Comparison of ENCODE assay signal across 23 cellular contexts in genomic region chr16:974001-974601, GRCh38. TPM values are rescaled to one million over a fixed set of nuclear protein-coding genes. Genes with fewer than 3 reads are reported as not detected.
DNase-seq lines count a peak whose midpoint lies in the region; ATAC-seq and TF ChIP-seq lines count a peak whose summit lies in the region.
"Had no signal": no experiment of that assay in that cellular context is flagged by ENCODE, and none has a peak within 500 bp of the region (broad histone marks: within the 10 kb centered on the region; RNA-seq: fewer than 3 reads in every experiment).

No MANE protein-coding gene starts in this region.

- H3K4me1 ChIP-seq in neural progenitor cell (peaks cover 20% of the 10 kb centered on the region), transverse colon (peaks cover 10 to 15% (median 13%) of the 10 kb centered on the region in 4 donors)
- H3K4me1 ChIP-seq: BE2C, foreskin keratinocyte had no signal

- no peak for TF ChIP-seq CTCF in neural progenitor cell (IDR thresholded peaks at IDR 0.05)
- no peak for TF ChIP-seq CTCF in transverse colon (IDR thresholded peaks at IDR 0.05)

- H3F3A ChIP-seq in neural progenitor cell (ENCODE audit: low read depth) = peaks cover 33% of the 10 kb centered on the region

- DNase-seq in Right ventricle myocardium superior (peak; percentile 36), cardiac septum (ENCODE audit: low spot score) (no peak), caudate nucleus (lab: John Stamatoyannopoulos, UW) (peak in 16 of 61 donors; percentile 47 to 84 (median 66)), neural progenitor cell (ENCODE audit: low spot score) (no peak), transverse colon (peak; percentile 35), G401 (ENCODE audit: low spot score) (no peak), NCI-H187 treated with DMSO at 0.1 percent for 48 hours (lab: John Stamatoyannopoulos, UW) (no peak), DMS 273 (lab: John Stamatoyannopoulos, UW; ENCODE audit: unreplicated experiment) (no peak)
- DNase-seq: activated CD4-positive, alpha-beta T cell treated with anti-CD3 and anti-CD28 coated beads for 36 hours; activated naive CD8-positive, alpha-beta T cell treated with anti-CD3 and anti-CD28 coated beads for 36 hours; BE2C; dermis blood vessel endothelial cell; foreskin keratinocyte; NCI-H1694; NCI-H2227 treated with DMSO at 0.1 percent for 48 hours; SW 1271 had no signal

- H3K79me2 ChIP-seq in neural progenitor cell (ENCODE audit: low read depth) = no peaks in the 10 kb centered on the region

- WGBS in transverse colon (ENCODE audit: low coverage in 1 of 2), 2 donors = 77 to 85% methylated on average over 6 to 21 of the region's 21 CpGs

- peaks cover 42% of the 10 kb centered on the region for H3K4me1 Mint-ChIP-seq in neural progenitor cell

- no peak for TF ChIP-seq POLR2A in transverse colon (IDR thresholded peaks at IDR 0.05)

- peaks cover 27% of the 10 kb centered on the region for H3K27me3 Mint-ChIP-seq in neural progenitor cell (ENCODE audit: insufficient read depth, low read depth)
- H3K27me3 Mint-ChIP-seq: activated CD4-positive, alpha-beta T cell treated with anti-CD3 and anti-CD28 coated beads for 36 hours; activated naive CD8-positive, alpha-beta T cell treated with anti-CD3 and anti-CD28 coated beads for 36 hours; activated T-helper 17 cell treated with anti-CD3 and anti-CD28 coated beads, Interleukin-2, amount 50 U/mL, for 72 hours had no signal

- H3K36me3 Mint-ChIP-seq in neural progenitor cell = no peaks in the 10 kb centered on the region
- H3K36me3 Mint-ChIP-seq: activated naive CD8-positive, alpha-beta T cell treated with anti-CD3 and anti-CD28 coated beads for 36 hours had no signal

- H3K9ac ChIP-seq in neural progenitor cell = no peak overlapping the region

- peaks cover 12% of the 10 kb centered on the region for H4K20me1 ChIP-seq in neural progenitor cell (ENCODE audit: low read depth)

- H3K27ac ChIP-seq in caudate nucleus (ENCODE audit: low read depth, low read length) (peak overlapping the region; percentile 98), neural progenitor cell (no peak overlapping the region), transverse colon (no peak overlapping the region)
- H3K27ac ChIP-seq: foreskin keratinocyte, right atrium auricular region had no signal

- peaks cover 33% of the 10 kb centered on the region for H3K27me3 ChIP-seq in neural progenitor cell
- H3K27me3 ChIP-seq in transverse colon = peaks cover 19% of the 10 kb centered on the region
- H3K27me3 ChIP-seq: body of pancreas, right atrium auricular region had no signal

- H3K36me3 ChIP-seq in neural progenitor cell = no peaks in the 10 kb centered on the region
- H3K36me3 ChIP-seq in transverse colon = no peaks in the 10 kb centered on the region
- H3K36me3 ChIP-seq: BE2C, right atrium auricular region had no signal

- H3K4me2 ChIP-seq in neural progenitor cell = no peak overlapping the region

- TF ChIP-seq EP300 in transverse colon (IDR thresholded peaks at IDR 0.05; ENCODE audit: low read depth) = no peak

- no peak for ATAC-seq in Right ventricle myocardium superior (ENCODE audit: poor library complexity)
- ATAC-seq: activated CD4-positive, alpha-beta T cell treated with anti-CD3 and anti-CD28 coated beads for 36 hours; activated T-helper 17 cell treated with anti-CD3 and anti-CD28 coated beads, Interleukin-2, amount 50 U/mL, for 72 hours; body of pancreas; foreskin keratinocyte; HCT116; left lobe of liver; stimulated activated effector memory CD8-positive, alpha-beta T cell treated with anti-CD3 and anti-CD28 coated beads, Interleukin-12 subunit alpha, Interleukin-12 subunit beta, amount 100 ng/mL, for 72 hours had no signal

- intact Hi-C loops in Right ventricle myocardium superior (cut with DNase I) = no loop called here
- intact Hi-C loops in cardiac septum (cut with DNase I) = no loop called here
- intact Hi-C loops in transverse colon (cut with DNase I; ENCODE audit: low total_unique reads) = no loop called here

- H3K9me3 ChIP-seq in neural progenitor cell (ENCODE audit: low read depth) (no peaks in the 10 kb centered on the region), transverse colon (no peaks in the 10 kb centered on the region)
- H3K9me3 ChIP-seq: BE2C, body of pancreas, right atrium auricular region had no signal

- in situ Hi-C loops in transverse colon (cut with MboI; ENCODE audit: low pct_ligation_motif_present in 1 of 4, low pct_unique_long_range_greater_than_20kb in 1 of 4, low sequenced_read_pairs in 3 of 4) = no loop called here
- in situ Hi-C loops in G401 (cut with HindIII; ENCODE audit: low sequenced_read_pairs) = loop anchor here (10.0 kb wide), 1 partner anchor 259 kb away; the partner anchor contains the start of gene METRN

- no peak overlapping the region for H2AFZ ChIP-seq in neural progenitor cell (replicated peaks)

- H3K9me3 Mint-ChIP-seq in neural progenitor cell = no peaks in the 10 kb centered on the region
- H3K9me3 Mint-ChIP-seq: activated naive CD8-positive, alpha-beta T cell treated with anti-CD3 and anti-CD28 coated beads for 36 hours; activated T-helper 17 cell treated with anti-CD3 and anti-CD28 coated beads, Interleukin-2, amount 50 U/mL, for 72 hours; stimulated activated effector memory CD8-positive, alpha-beta T cell treated with anti-CD3 and anti-CD28 coated beads, Interleukin-12 subunit alpha, Interleukin-12 subunit beta, amount 100 ng/mL, for 72 hours had no signal

- H3K4me3 ChIP-seq in neural progenitor cell (no peak overlapping the region), transverse colon (no peak overlapping the region)
- H3K4me3 ChIP-seq: body of pancreas, right atrium auricular region had no signal

- no peak overlapping the region for H3K4me3 Mint-ChIP-seq in neural progenitor cell
- H3K4me3 Mint-ChIP-seq: activated CD4-positive, alpha-beta T cell treated with anti-CD3 and anti-CD28 coated beads for 36 hours; activated naive CD8-positive, alpha-beta T cell treated with anti-CD3 and anti-CD28 coated beads for 36 hours; activated T-helper 17 cell treated with anti-CD3 and anti-CD28 coated beads, Interleukin-2, amount 50 U/mL, for 72 hours; stimulated activated effector memory CD8-positive, alpha-beta T cell treated with anti-CD3 and anti-CD28 coated beads, Interleukin-12 subunit alpha, Interleukin-12 subunit beta, amount 100 ng/mL, for 72 hours had no signal

- H3K27ac Mint-ChIP-seq in neural progenitor cell = peak overlapping the region; percentile 17
- H3K27ac Mint-ChIP-seq: activated CD4-positive, alpha-beta T cell treated with anti-CD3 and anti-CD28 coated beads for 36 hours; activated naive CD8-positive, alpha-beta T cell treated with anti-CD3 and anti-CD28 coated beads for 36 hours; activated T-helper 17 cell treated with anti-CD3 and anti-CD28 coated beads, Interleukin-2, amount 50 U/mL, for 72 hours; stimulated activated effector memory CD8-positive, alpha-beta T cell treated with anti-CD3 and anti-CD28 coated beads, Interleukin-12 subunit alpha, Interleukin-12 subunit beta, amount 100 ng/mL, for 72 hours had no signal

RNA-seq across cellular contexts. Expression of gene LMF1, which starts 3.3 kb away (rescaled TPM):
- total RNA-seq in Right ventricle myocardium superior = 5.6 TPM
- 8.4 TPM for total RNA-seq in cardiac septum
- 3.4 and 26.8 TPM in 2 replicates for total RNA-seq in neural progenitor cell (ENCODE audit: low replicate concordance)
- total RNA-seq in transverse colon = 10 to 100 TPM; 15.9 to 34.8 (median 19.6) TPM
- 25.9 and 34.1 TPM in 2 replicates for total RNA-seq in G401 (2014; rRNA removed; shearing (Covaris generic))

RNA-seq across cellular contexts. Expression of gene SOX8, which starts 7.5 kb away (rescaled TPM):
- total RNA-seq in Right ventricle myocardium superior = 1.0 TPM
- 1.8 TPM for total RNA-seq in cardiac septum
- 0.75 and 3.0 TPM in 2 replicates for total RNA-seq in neural progenitor cell (ENCODE audit: low replicate concordance)
- 1 to 10 TPM in 1 of 4 donors, under 1 TPM in 3; 0.37 to 1.9 (median 0.50) TPM for total RNA-seq in transverse colon
- 72.7 and 82.6 TPM in 2 replicates for total RNA-seq in G401 (2014; rRNA removed; shearing (Covaris generic))
- total RNA-seq: foreskin keratinocyte, left lobe of liver, M059J had no signal

Comparison
In these comparisons a context has a peak if more than half of its experiments do, and no peak if none do; other contexts are left out.
1. DNase-seq: peak in Right ventricle myocardium superior (single experiment) and transverse colon (single experiment); none in cardiac septum (single experiment), neural progenitor cell (single experiment), G401 (single experiment), NCI-H187 treated with DMSO at 0.1 percent for 48 hours (single experiment) and DMS 273 (single experiment).
2. RNA of gene SOX8, which starts 7.5 kb away (total RNA-seq): 72.7 to 82.6 TPM in G401; 1.8 TPM in cardiac septum (single experiment), 1.0 TPM in Right ventricle myocardium superior (single experiment), 0.75 to 3.0 TPM in neural progenitor cell and 0.37 to 1.9 TPM in transverse colon; every median in the first group is over 10 times any median in the second.